ENCODE assay signal across 9 cellular contexts in the genomic region with DNA sequence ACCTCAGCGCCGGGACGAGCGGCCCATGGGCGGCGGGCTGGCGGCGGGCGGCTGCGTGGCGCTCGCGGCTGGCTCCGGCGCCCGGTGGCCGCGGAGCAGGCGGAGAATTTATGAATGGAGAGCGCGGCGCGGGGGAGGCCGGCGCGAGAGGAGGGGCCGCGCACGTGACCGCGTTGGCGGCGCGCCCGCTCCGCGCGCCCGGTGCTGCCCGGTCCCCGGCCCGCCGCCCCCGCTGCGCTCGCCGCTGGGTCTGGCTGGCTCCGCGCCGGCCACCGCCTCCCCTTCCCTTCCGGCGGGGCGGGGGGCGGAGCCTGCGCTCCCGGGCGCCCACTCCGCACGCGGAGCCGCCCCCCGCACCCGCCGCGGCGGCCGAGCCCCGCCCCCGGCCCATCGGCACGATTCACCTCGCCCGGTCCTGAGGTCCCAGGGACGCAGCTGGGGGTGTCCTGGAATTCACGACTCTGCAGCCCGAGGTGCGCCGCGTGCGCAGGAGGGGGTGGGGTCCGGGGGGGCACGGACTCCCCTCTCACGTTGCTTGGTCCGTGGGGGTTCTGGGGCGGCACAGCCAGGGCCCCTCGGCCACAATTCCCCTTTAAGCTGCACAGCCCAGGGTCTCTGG. TPM values are rescaled to one million over a fixed set of nuclear protein-coding genes. Genes with fewer than 3 reads are reported as not detected.
A peak's percentile ranks its signal among the peaks of the same experiment; 100 is the strongest.
DNase-seq lines count a peak whose midpoint lies in the region; ATAC-seq and TF ChIP-seq lines count a peak whose summit lies in the region.
"Had no signal": no experiment of that assay in that cellular context is flagged by ENCODE, and none has a peak within 500 bp of the region (broad histone marks: within the 10 kb centered on the region; RNA-seq: fewer than 3 reads in every experiment).

A gene with protein sequence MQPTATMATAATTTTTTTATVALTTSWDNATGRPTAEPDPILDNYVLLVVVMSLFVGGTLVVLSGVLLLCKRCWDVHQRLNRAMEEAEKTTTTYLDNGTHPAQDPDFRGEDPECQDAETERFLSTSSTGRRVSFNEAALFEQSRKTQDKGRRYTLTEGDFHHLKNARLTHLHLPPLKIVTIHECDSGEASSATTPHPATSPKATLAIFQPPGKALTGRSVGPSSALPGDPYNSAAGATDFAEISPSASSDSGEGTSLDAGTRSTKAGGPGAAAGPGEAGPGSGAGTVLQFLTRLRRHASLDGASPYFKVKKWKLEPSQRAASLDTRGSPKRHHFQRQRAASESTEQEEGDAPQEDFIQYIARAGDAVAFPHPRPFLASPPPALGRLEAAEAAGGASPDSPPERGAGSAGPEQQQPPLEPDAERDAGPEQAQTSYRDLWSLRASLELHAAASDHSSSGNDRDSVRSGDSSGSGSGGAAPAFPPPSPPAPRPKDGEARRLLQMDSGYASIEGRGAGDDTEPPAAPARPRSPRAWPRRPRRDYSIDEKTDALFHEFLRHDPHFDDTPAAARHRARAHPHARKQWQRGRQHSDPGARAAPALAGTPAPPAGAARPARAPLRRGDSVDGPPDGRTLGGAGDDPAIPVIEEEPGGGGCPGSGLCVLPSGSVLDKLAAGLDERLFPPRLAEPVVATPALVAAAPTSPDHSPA (minus strand): TSS at position 252 of the 619 bp plus-strand sequence. CDS start 1,905 bp downstream, outside the sequence.

- H3K4me3 ChIP-seq in BJ (ENCODE audit: low read depth, low read length) (peak within 1 kb of the TSS; percentile 90), gastroesophageal sphincter (peak within 1 kb of the TSS; percentile 20 to 63), retinal pigment epithelial cell (ENCODE audit: low read length) (peak within 1 kb of the TSS; percentile 73)

- POLR2A ChIA-PET in BJ (lab: Charles Lee) (interaction anchor here (0.8 kb wide), 1 partner anchor 31 kb away, joined by 3 read pairs; a partner anchor contains a TSS), HEK293T (lab: Yijun Ruan, JAX) (interaction anchor here (2.0 to 10.1 kb wide), 2 partner anchors 15 to 29 kb away, joined by 8 to 375 read pairs; a partner anchor contains a TSS)

- WGBS in gastroesophageal sphincter (ENCODE audit: low coverage in 1 of 2), 2 donors: 0% methylated on average over 1 of the region's 87 CpGs; no CpG with 5 or more reads in 1 of the 2 donors

- peaks cover 10% of the 10 kb centered on the region for H3K36me3 ChIP-seq in BJ (ENCODE audit: control insufficient read depth, insufficient read depth, low read length)
- H3K36me3 ChIP-seq in gastroesophageal sphincter: no peaks in the 10 kb centered on the region
- H3K36me3 ChIP-seq: neutrophil had no signal

- no peak for TF ChIP-seq CTCF in BJ (IDR thresholded peaks at IDR 0.05; ENCODE audit: insufficient read depth, low read depth, low read length)
- no peak for TF ChIP-seq CTCF in gastroesophageal sphincter (IDR thresholded peaks at IDR 0.05)
- TF ChIP-seq CTCF in retinal pigment epithelial cell (conservative IDR thresholded peaks at IDR 0.05; ENCODE audit: low read depth, low read length): no peak

- H3K4me1 ChIP-seq in gastroesophageal sphincter: peaks cover 5 to 69% (median 33%) of the 10 kb centered on the region in 3 donors

- H3K27ac Mint-ChIP-seq in activated T-cell treated with anti-CD3 and anti-CD28 coated beads, Interleukin-2, amount 50 U/mL, for 72 hours: no peak within 1 kb of the TSS

- TF ChIP-seq EP300 in gastroesophageal sphincter (IDR thresholded peaks at IDR 0.05): no peak

- H3K27me3 ChIP-seq in BJ (ENCODE audit: control insufficient read depth, insufficient read depth, low read length) (no peaks in the 10 kb centered on the region), gastroesophageal sphincter (peaks cover 15% of the 10 kb centered on the region)

- peak; percentile 4 to 17 for ATAC-seq in activated T-cell treated with anti-CD3 and anti-CD28 coated beads, Interleukin-2, amount 50 U/mL, for 72 hours (replicated peaks in 1 of 2)
- ATAC-seq in gastroesophageal sphincter (peak; percentile 11), GM18870 (IDR thresholded peaks at IDR 0.05; ENCODE audit: unreplicated experiment) (no peak), GM21360 (IDR thresholded peaks at IDR 0.05; ENCODE audit: unreplicated experiment) (no peak)

- CTCF ChIA-PET in BJ (lab: Yijun Ruan, JAX) (interaction anchor here (0.6 to 1.6 kb wide), 6 partner anchors 9 to 257 kb away, joined by 3 to 6 read pairs (median 3); a partner anchor contains a TSS), HEK293T (lab: Yijun Ruan, JAX) (interaction anchor here (0.6 to 1.7 kb wide), 2 partner anchors 109 to 125 kb away, joined by 4 to 6 read pairs; no protein-coding TSS in a partner anchor)

- H3K9me3 ChIP-seq in gastroesophageal sphincter: no peaks in the 10 kb centered on the region
- H3K9me3 ChIP-seq: neutrophil had no signal

- TF ChIP-seq POLR2A in gastroesophageal sphincter (IDR thresholded peaks at IDR 0.05): no peak

- peak within 1 kb of the TSS; percentile 86 to 89 for H3K4me3 Mint-ChIP-seq in activated T-cell treated with anti-CD3 and anti-CD28 coated beads, Interleukin-2, amount 50 U/mL, for 72 hours

- H3K27me3 Mint-ChIP-seq in activated T-cell treated with anti-CD3 and anti-CD28 coated beads, Interleukin-2, amount 50 U/mL, for 72 hours (ENCODE audit: low read depth): peaks cover 14% of the 10 kb centered on the region

- DNase-seq in BJ (ENCODE audit: low read depth) (no peak), HEK293T (ENCODE audit: extremely low spot score) (peak; percentile 56), retinal pigment epithelial cell (ENCODE audit: low read depth) (no peak), HPDE6-E6E7 (ENCODE audit: extremely low spot score) (no peak)
- peak; percentile 47 to 56 for DNase-seq in activated T-cell treated with anti-CD3 and anti-CD28 coated beads, Interleukin-2, amount 50 U/mL, for 72 hours

- H3K9me3 Mint-ChIP-seq in activated T-cell treated with anti-CD3 and anti-CD28 coated beads, Interleukin-2, amount 50 U/mL, for 72 hours: no peaks in the 10 kb centered on the region

- H3K36me3 Mint-ChIP-seq in activated T-cell treated with anti-CD3 and anti-CD28 coated beads, Interleukin-2, amount 50 U/mL, for 72 hours (ENCODE audit: insufficient read depth in 2 of 2): no peaks in the 10 kb centered on the region

- peak within 1 kb of the TSS in 3 of 4 donors; percentile 91 to 100 (median 99) for H3K27ac ChIP-seq in gastroesophageal sphincter
- H3K27ac ChIP-seq: neutrophil had no signal

- peaks cover 35% of the 10 kb centered on the region for H3K4me1 Mint-ChIP-seq in activated T-cell treated with anti-CD3 and anti-CD28 coated beads, Interleukin-2, amount 50 U/mL, for 72 hours (ENCODE audit: low read depth)

TF ChIP-seq in HEK293T, 16 proteins besides CTCF, POLR2A, EP300 and RAD21:
- no peak for TF ChIP-seq CTBP1 (IDR thresholded peaks at IDR 0.05; ENCODE audit: borderline replicate concordance)
- no peak for TF ChIP-seq FOXK2 (IDR thresholded peaks at IDR 0.05)
- no peak for TF ChIP-seq L3MBTL2 (conservative IDR thresholded peaks at IDR 0.05)
- no peak for TF ChIP-seq TARDBP (IDR thresholded peaks at IDR 0.05)
- no peak for TF ChIP-seq SP1 (IDR thresholded peaks at IDR 0.05)
- TF ChIP-seq BHLHE40 (IDR thresholded peaks at IDR 0.05; ENCODE audit: borderline replicate concordance): no peak
- TF ChIP-seq ARNT (IDR thresholded peaks at IDR 0.05): 0 out of 2 replicates have a peak, but pooled peaks have one; percentile 22
- no peak for TF ChIP-seq FOXM1 (IDR thresholded peaks at IDR 0.05; ENCODE audit: borderline replicate concordance)

RNA-seq across cellular contexts. Expression of the gene that starts here (rescaled TPM):
- polyA plus RNA-seq in BJ (2011; rRNA removed): 0.97 and 1.6 TPM in 2 replicates
- 0.62 and 0.67 TPM in 2 replicates for polyA minus RNA-seq in BJ (2011; rRNA and poly(A)+ RNA removed)
- total RNA-seq in activated T-cell treated with anti-CD3 and anti-CD28 coated beads, Interleukin-2, amount 50 U/mL, for 72 hours: under 1 TPM; 0.38 to 0.58 TPM
- under 1 TPM in 3 of 4 donors, not detected in 1; 0.13 to 0.73 (median 0.49) TPM for total RNA-seq in gastroesophageal sphincter

Comparison
In these comparisons a context has a peak if more than half of its experiments do, and no peak if none do; other contexts are left out.
1. Peak in DNase-seq and ATAC-seq in activated T-cell treated with anti-CD3 and anti-CD28 coated beads, Interleukin-2, amount 50 U/mL, for 72 hours; RNA of the gene not detected or under 1 TPM.
2. Peak in ATAC-seq, H3K4me3 ChIP-seq and H3K27ac ChIP-seq in gastroesophageal sphincter; RNA of the gene not detected or under 1 TPM.